ENCODE assay signal across 38 cellular contexts in the genomic region with DNA sequence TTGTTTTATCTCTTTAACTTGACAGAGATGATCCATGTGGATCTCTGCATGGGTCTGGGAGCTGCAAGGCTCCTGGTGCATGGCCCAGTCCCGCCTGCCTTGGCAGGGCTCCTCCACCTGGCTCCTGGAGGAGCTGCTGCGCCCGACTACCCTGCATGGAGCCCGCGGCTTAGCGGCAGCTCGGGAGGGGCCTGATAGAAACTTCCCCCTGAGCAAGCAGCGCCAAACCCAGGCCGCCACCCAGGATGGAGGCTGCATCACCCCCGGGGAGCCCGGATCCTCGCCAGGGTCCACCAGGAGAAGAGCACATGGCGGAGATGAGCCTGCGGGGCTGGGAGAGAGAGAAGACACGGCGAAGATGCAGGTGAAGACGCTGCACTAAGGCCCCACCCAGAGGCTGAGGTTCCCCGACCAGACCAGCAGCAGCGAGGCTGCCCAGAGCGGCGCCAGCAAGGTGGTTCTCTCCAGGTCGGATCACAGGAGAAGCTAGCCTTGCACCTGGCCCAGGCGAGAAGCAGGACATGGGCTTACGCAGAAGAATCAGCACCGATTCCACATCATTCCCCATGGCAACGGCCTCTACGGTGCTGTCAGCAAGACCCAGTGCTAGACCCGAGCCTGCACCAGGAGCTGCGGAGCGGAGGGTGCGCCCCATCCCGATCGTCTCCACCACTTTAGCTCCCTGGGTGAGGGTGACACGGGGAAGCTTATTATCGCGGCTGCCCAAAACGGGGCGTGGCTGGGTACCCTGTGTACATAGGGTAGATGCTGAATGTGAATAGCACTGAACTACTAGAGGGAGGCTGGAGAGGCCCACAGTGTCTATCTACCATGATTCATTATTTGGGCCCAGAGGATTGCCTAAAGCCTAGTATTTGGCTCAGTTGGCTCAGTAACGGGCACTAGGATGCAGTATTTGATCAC. TPM values are rescaled to one million over a fixed set of nuclear protein-coding genes. Genes with fewer than 3 reads are reported as not detected.
"Had no signal": no experiment of that assay in that cellular context is flagged by ENCODE, and none has a peak within 500 bp of the region (broad histone marks: within the 10 kb centered on the region; RNA-seq: fewer than 3 reads in every experiment).

No MANE protein-coding gene starts in this region.

- H3K27ac ChIP-seq: brain microvascular endothelial cell, KMS-11, Peyer's patch, SJSA1, VCaP had no signal

- DNase-seq: activated CD4-positive, alpha-beta memory T cell treated with anti-CD3 and anti-CD28 coated beads, Interleukin-2, amount 10 ng/mL, durations not matched to agents 7 days and 5 days; activated CD4-positive, alpha-beta T cell treated with anti-CD3 and anti-CD28 coated beads for 1 hour; activated CD4-positive, alpha-beta T cell treated with anti-CD3 and anti-CD28 coated beads for 48 hours; activated CD4-positive, CD25-positive, alpha-beta regulatory T cell; activated CD8-positive, alpha-beta memory T cell treated with anti-CD3 and anti-CD28 coated beads for 24 hours; activated CD8-positive, alpha-beta memory T cell treated with anti-CD3 and anti-CD28 coated beads, Interleukin-2, amount 10 ng/mL, durations not matched to agents 7 days and 5 days; activated CD8-positive, alpha-beta memory T cell treated with anti-CD3 and anti-CD28 coated beads, Interleukin-2, amount 50 U/mL, for 48 hours; activated effector memory CD4-positive, alpha-beta T cell treated with Interleukin-2 at 50 U/mL for 16 hours; activated naive CD4-positive, alpha-beta T cell treated with anti-CD3 and anti-CD28 coated beads, Interleukin-2, amount 10 ng/mL, durations not matched to agents 7 days and 5 days; activated naive CD8-positive, alpha-beta T cell treated with anti-CD3 and anti-CD28 coated beads, Interleukin-2, amount 50 U/mL, for 24 hours; activated T-cell treated with anti-CD3 and anti-CD28 coated beads, Interleukin-2, amount 50 U/mL, for 48 hours; aorta; brain microvascular endothelial cell; central memory CD4-positive, alpha-beta T cell; MM.1S; MV-4-11; NCI-H1092 treated with DMSO at 0.1 percent for 48 hours; NCI-H1417; NCI-H187 treated with DMSO at 0.1 percent for 48 hours; NCI-H2081; NCI-H2171 treated with DMSO at 0.1 percent for 48 hours; NCI-H2227 treated with DMSO at 0.1 percent for 48 hours; NCI-H446 treated with DMSO at 0.1 percent for 48 hours; NCI-H524; NK-92 treated with Interleukin-12 subunit alpha and Interleukin-12 subunit beta, amount 100 ng/mL, for 24 hours; PC-3; Peyer's patch; RPMI8226; SHP77 treated with DMSO at 0.1 percent for 48 hours; SK-N-SH; T-helper 2 cell; T-helper 9 cell had no signal

- H3K36me3 ChIP-seq: brain microvascular endothelial cell, Peyer's patch, SJSA1 had no signal

- H3K27me3 ChIP-seq: Peyer's patch had no signal

- H3K4me3 ChIP-seq: Peyer's patch, SJSA1 had no signal

- H3K9ac ChIP-seq: KMS-11, SK-N-SH had no signal

- H3K4me3 Mint-ChIP-seq: activated CD4-positive, alpha-beta memory T cell treated with anti-CD3 and anti-CD28 coated beads, Interleukin-2, amount 10 ng/mL, durations not matched to agents 7 days and 5 days; activated CD8-positive, alpha-beta memory T cell treated with anti-CD3 and anti-CD28 coated beads, Interleukin-2, amount 10 ng/mL, durations not matched to agents 7 days and 5 days; activated naive CD4-positive, alpha-beta T cell treated with anti-CD3 and anti-CD28 coated beads, Interleukin-2, amount 10 ng/mL, durations not matched to agents 7 days and 5 days; activated naive CD8-positive, alpha-beta T cell; activated naive CD8-positive, alpha-beta T cell treated with anti-CD3 and anti-CD28 coated beads, Interleukin-2, amount 50 U/mL, for 24 hours had no signal

- H3K27ac Mint-ChIP-seq: activated CD4-positive, alpha-beta memory T cell treated with anti-CD3 and anti-CD28 coated beads, Interleukin-2, amount 10 ng/mL, durations not matched to agents 7 days and 5 days; activated CD8-positive, alpha-beta memory T cell treated with anti-CD3 and anti-CD28 coated beads, Interleukin-2, amount 10 ng/mL, durations not matched to agents 7 days and 5 days; activated naive CD4-positive, alpha-beta T cell treated with anti-CD3 and anti-CD28 coated beads, Interleukin-2, amount 10 ng/mL, durations not matched to agents 7 days and 5 days; activated naive CD8-positive, alpha-beta T cell; activated naive CD8-positive, alpha-beta T cell treated with anti-CD3 and anti-CD28 coated beads, Interleukin-2, amount 50 U/mL, for 24 hours had no signal

- H3K4me2 ChIP-seq: KMS-11, SK-N-SH had no signal

- H3K4me1 ChIP-seq: SJSA1 had no signal

- H3K36me3 Mint-ChIP-seq: activated CD8-positive, alpha-beta memory T cell treated with anti-CD3 and anti-CD28 coated beads, Interleukin-2, amount 10 ng/mL, durations not matched to agents 7 days and 5 days; activated naive CD4-positive, alpha-beta T cell treated with anti-CD3 and anti-CD28 coated beads, Interleukin-2, amount 10 ng/mL, durations not matched to agents 7 days and 5 days; activated naive CD8-positive, alpha-beta T cell had no signal

- H3K9me3 ChIP-seq: Peyer's patch, SJSA1, SK-N-SH had no signal

- ATAC-seq: activated CD8-positive, alpha-beta memory T cell treated with anti-CD3 and anti-CD28 coated beads, Interleukin-2, amount 10 ng/mL, durations not matched to agents 7 days and 5 days; activated naive CD8-positive, alpha-beta T cell treated with anti-CD3 and anti-CD28 coated beads, Interleukin-2, amount 50 U/mL, for 24 hours; PC-3 had no signal

RNA-seq across cellular contexts. Expression of a gene that starts 41.3 kb away (rescaled TPM):
- total RNA-seq: activated CD4-positive, alpha-beta memory T cell treated with anti-CD3 and anti-CD28 coated beads, Interleukin-2, amount 10 ng/mL, durations not matched to agents 7 days and 5 days; activated CD8-positive, alpha-beta memory T cell treated with anti-CD3 and anti-CD28 coated beads, Interleukin-2, amount 10 ng/mL, durations not matched to agents 7 days and 5 days; aorta; cerebellum; LHCN-M2; PC-3; Peyer's patch; SJSA1 had no signal
- polyA plus RNA-seq: aorta, SK-N-SH had no signal
